1 cellular context compared by ENCODE assay signal in the genomic region with DNA sequence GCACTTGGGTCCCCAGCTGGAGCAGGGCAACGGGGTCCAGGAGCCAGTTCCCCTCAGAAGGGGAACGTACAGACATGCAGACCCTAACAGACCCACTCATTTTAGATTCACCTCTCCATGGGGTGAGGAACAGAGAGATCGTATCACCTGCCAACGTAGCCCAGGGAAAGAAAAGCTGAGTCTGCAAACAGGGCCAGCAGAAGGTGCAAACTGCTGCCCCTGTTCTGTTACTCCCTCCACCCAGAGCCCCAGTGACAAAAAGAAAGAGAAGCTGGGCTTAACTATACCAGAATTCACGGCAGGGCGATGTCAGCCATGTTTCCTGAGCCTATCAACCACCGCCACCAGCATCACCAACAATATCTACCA.
TF ChIP-seq lines count a peak whose summit lies in the region.

No MANE protein-coding gene starts in this region.

TF ChIP-seq in endothelial cell of umbilical vein, 7 proteins besides CTCF, POLR2A, EP300 and RAD21 (continued from another document):
- no peak for TF ChIP-seq GATA2 (IDR thresholded peaks at IDR 0.05; ENCODE audit: insufficient read depth, insufficient read length, low read depth, low read length)
- no peak for TF ChIP-seq EZH2 (IDR thresholded peaks at IDR 0.05; ENCODE audit: borderline replicate concordance, low read depth, low read length, severe bottlenecking)
TF ChIP-seq in endothelial cell of umbilical vein: peak in this region for 0.
